Comparison of ENCODE assay signal across 14 cellular contexts in genomic region chr1:234621657-234622335, GRCh38. TPM values are rescaled to one million over a fixed set of nuclear protein-coding genes. Genes with fewer than 3 reads are reported as not detected.
DNase-seq lines count a peak whose midpoint lies in the region; ATAC-seq and TF ChIP-seq lines count a peak whose summit lies in the region.
"Had no signal": no experiment of that assay in that cellular context is flagged by ENCODE, and none has a peak within 500 bp of the region (broad histone marks: within the 10 kb centered on the region; RNA-seq: fewer than 3 reads in every experiment).

No MANE protein-coding gene starts in this region.

- peak overlapping the region; percentile 78 for H3K27ac Mint-ChIP-seq in type B pancreatic cell
- H3K27ac Mint-ChIP-seq: activated naive CD8-positive, alpha-beta T cell treated with anti-CD3 and anti-CD28 coated beads, Interleukin-2, amount 10 ng/mL, durations not matched to agents 7 days and 5 days; B cell had no signal

- TF ChIP-seq CTCF in heart left ventricle (IDR thresholded peaks at IDR 0.05): no peak
- no peak for TF ChIP-seq CTCF in hepatocyte (IDR thresholded peaks at IDR 0.05; ENCODE audit: poor library complexity)
- TF ChIP-seq CTCF in type B pancreatic cell (conservative IDR thresholded peaks at IDR 0.05): no peak

- 44 to 60% (median 51%) methylated on average over 7 of the region's 7 CpGs for WGBS in heart left ventricle, 4 donors
- WGBS in hepatocyte (ENCODE audit: low lambda C conversion rate, missing lambda C conversion rate): 36% methylated on average over 7 of the region's 7 CpGs

- H3K9me2 ChIP-seq in hepatocyte (replicated peaks; ENCODE audit: insufficient read depth): no peaks in the 10 kb centered on the region

- H3K4me1 ChIP-seq in heart left ventricle (peaks cover 0 to 51% (median 14%) of the 10 kb centered on the region in 12 donors), SJCRH30 (peaks cover 50% of the 10 kb centered on the region), hepatocyte (ENCODE audit: insufficient read depth) (peaks cover 77% of the 10 kb centered on the region)

- H3K9me3 ChIP-seq in heart left ventricle (no peaks in the 10 kb centered on the region), SJCRH30 (replicated peaks) (no peaks in the 10 kb centered on the region), hepatocyte (ENCODE audit: low read depth) (no peaks in the 10 kb centered on the region)
- H3K9me3 ChIP-seq: suprapubic skin had no signal

- no peaks in the 10 kb centered on the region for H3K79me2 ChIP-seq in hepatocyte

- no peak overlapping the region for H3K4me2 ChIP-seq in hepatocyte

- peaks cover 62% of the 10 kb centered on the region for H3K4me1 Mint-ChIP-seq in type B pancreatic cell (ENCODE audit: unreplicated experiment)

- DNase-seq in heart left ventricle (peak in 1 of 5 donors; percentile 40), Right ventricle myocardium inferior (ENCODE audit: missing footprints) (no peak), SJCRH30 (peak; percentile 78 to 86), hepatocyte (ENCODE audit: low spot score) (no peak), type B pancreatic cell (ENCODE audit: extremely low spot score, unreplicated experiment) (no peak), epidermal melanocyte (ENCODE audit: insufficient read length, low spot score) (no peak), GF-D8 (lab: John Stamatoyannopoulos, UW) (no peak)
- DNase-seq: activated CD4-positive, alpha-beta T cell treated with anti-CD3 and anti-CD28 coated beads, Interleukin-2, amount 50 U/mL, for 4 hours; activated naive CD8-positive, alpha-beta T cell treated with anti-CD3 and anti-CD28 coated beads, Interleukin-2, amount 10 ng/mL, durations not matched to agents 7 days and 5 days; occipital lobe had no signal

- H3K36me3 Mint-ChIP-seq in type B pancreatic cell: no peaks in the 10 kb centered on the region
- H3K36me3 Mint-ChIP-seq: activated naive CD8-positive, alpha-beta T cell treated with anti-CD3 and anti-CD28 coated beads, Interleukin-2, amount 10 ng/mL, durations not matched to agents 7 days and 5 days had no signal

- H3K27ac ChIP-seq in heart left ventricle (peak overlapping the region in 3 of 12 donors; percentile 27 to 35 (median 32)), SJCRH30 (peak overlapping the region; percentile 62), hepatocyte (peak overlapping the region; percentile 92)
- H3K27ac ChIP-seq: epithelial cell of prostate, suprapubic skin had no signal

- intact Hi-C loops in heart left ventricle (cut with DNase I) (loop anchor here in 5 of 10 donors (5.0 to 10.0 kb wide), 4 partner anchors 36 to 203 kb away; no protein-coding TSS in a partner anchor), Right ventricle myocardium inferior (cut with DNase I) (no loop called here)

- H3K4me3 ChIP-seq in heart left ventricle (no peak overlapping the region), SJCRH30 (peak overlapping the region; percentile 7), hepatocyte (no peak overlapping the region)
- H3K4me3 ChIP-seq: suprapubic skin had no signal

- H3K36me3 ChIP-seq in heart left ventricle: no peaks in the 10 kb centered on the region
- H3K36me3 ChIP-seq in SJCRH30: no peaks in the 10 kb centered on the region
- no peaks in the 10 kb centered on the region for H3K36me3 ChIP-seq in hepatocyte (replicated peaks; ENCODE audit: insufficient read depth, low read depth)
- H3K36me3 ChIP-seq: suprapubic skin had no signal

- ATAC-seq in heart left ventricle (peak in 3 of 4 donors; percentile 27 to 67 (median 47)), Right ventricle myocardium inferior (no peak), HG03135 (IDR thresholded peaks at IDR 0.05; ENCODE audit: unreplicated experiment) (no peak)

- no peak overlapping the region for H2AFZ ChIP-seq in hepatocyte

- H3K27me3 ChIP-seq in heart left ventricle (no peaks in the 10 kb centered on the region), SJCRH30 (no peaks in the 10 kb centered on the region), hepatocyte (no peaks in the 10 kb centered on the region)
- H3K27me3 ChIP-seq: suprapubic skin had no signal

- TF ChIP-seq POLR2A in heart left ventricle (IDR thresholded peaks at IDR 0.05): no peak

- no peaks in the 10 kb centered on the region for H3K27me3 Mint-ChIP-seq in type B pancreatic cell
- H3K27me3 Mint-ChIP-seq: B cell had no signal

- H3K9me3 Mint-ChIP-seq in type B pancreatic cell: no peaks in the 10 kb centered on the region
- H3K9me3 Mint-ChIP-seq: activated naive CD8-positive, alpha-beta T cell treated with anti-CD3 and anti-CD28 coated beads, Interleukin-2, amount 10 ng/mL, durations not matched to agents 7 days and 5 days had no signal

- no peaks in the 10 kb centered on the region for H4K20me1 ChIP-seq in hepatocyte (ENCODE audit: insufficient read depth, poor library complexity, severe bottlenecking)

- H3K4me3 Mint-ChIP-seq in type B pancreatic cell: peak overlapping the region; percentile 11
- H3K4me3 Mint-ChIP-seq: activated naive CD8-positive, alpha-beta T cell treated with anti-CD3 and anti-CD28 coated beads, Interleukin-2, amount 10 ng/mL, durations not matched to agents 7 days and 5 days; B cell had no signal

RNA-seq across cellular contexts. Expression of gene IRF2BP2, which starts 11.8 kb away (rescaled TPM):
- total RNA-seq in heart left ventricle (100 to 1,000 TPM in 4 of 9 donors, 10 to 100 TPM in 5; 76.7 to 126 (median 81.3) TPM), Right ventricle myocardium inferior (116 TPM), hepatocyte (113 and 135 TPM in 2 replicates), type B pancreatic cell (ENCODE audit: low replicate concordance) (181 and 202 TPM in 2 replicates)
- polyA plus RNA-seq in heart left ventricle (10 to 100 TPM; 36.1 to 77.4 TPM), hepatocyte (65.9 and 68.2 TPM in 2 replicates)
- total RNA-seq in SJCRH30 (2014; rRNA removed; shearing (Covaris generic)): 33.2 and 41.1 TPM in 2 replicates

Comparison
In these comparisons a context has a peak if more than half of its experiments do, and no peak if none do; other contexts are left out.
1. ATAC-seq: peak in heart left ventricle (3 of 4); none in Right ventricle myocardium inferior (single experiment) and HG03135 (single experiment).
2. DNase-seq: peak in SJCRH30 (2 of 2); none in Right ventricle myocardium inferior (single experiment), hepatocyte (single experiment), type B pancreatic cell (single experiment), epidermal melanocyte (single experiment) and GF-D8 (single experiment).